ENCODE assay signal across 11 cellular contexts in genomic region chr12:47504775-47505446, GRCh38.
DNase-seq lines count a peak whose midpoint lies in the region; ATAC-seq and TF ChIP-seq lines count a peak whose summit lies in the region.
"Had no signal": no experiment of that assay in that cellular context is flagged by ENCODE, and none has a peak within 500 bp of the region (broad histone marks: within the 10 kb centered on the region; RNA-seq: fewer than 3 reads in every experiment).

No MANE protein-coding gene starts in this region.

- CTCF ChIA-PET in activated CD4-positive, alpha-beta T cell treated with anti-CD3 and anti-CD28 coated beads for 36 hours (lab: Charles Lee), result interaction anchor here (0.6 to 1.5 kb wide), 5 partner anchors 27 to 482 kb away, joined by 3 to 4 read pairs (median 3); no protein-coding TSS in a partner anchor

- peak; percentile 86 for ATAC-seq in activated CD4-positive, alpha-beta T cell treated with anti-CD3 and anti-CD28 coated beads for 36 hours
- ATAC-seq in SK-N-SH treated with all-trans-retinoic acid at 6 μM for 48 hours (peak; percentile 83), HG02759 (IDR thresholded peaks at IDR 0.05; ENCODE audit: unreplicated experiment) (no peak)
- ATAC-seq: right lobe of liver had no signal

- peaks cover 18% of the 10 kb centered on the region for H3K4me1 Mint-ChIP-seq in activated CD4-positive, alpha-beta T cell treated with anti-CD3 and anti-CD28 coated beads for 36 hours

- H3K4me3 Mint-ChIP-seq in activated CD4-positive, alpha-beta T cell treated with anti-CD3 and anti-CD28 coated beads for 36 hours, result no peak overlapping the region

- no peak overlapping the region for H3K27ac Mint-ChIP-seq in activated CD4-positive, alpha-beta T cell treated with anti-CD3 and anti-CD28 coated beads for 36 hours

- no peaks in the 10 kb centered on the region for H3K36me3 Mint-ChIP-seq in activated CD4-positive, alpha-beta T cell treated with anti-CD3 and anti-CD28 coated beads for 36 hours (ENCODE audit: low read depth)

- peaks cover 2% of the 10 kb centered on the region for H3K27me3 Mint-ChIP-seq in activated CD4-positive, alpha-beta T cell treated with anti-CD3 and anti-CD28 coated beads for 36 hours

- H3K9me3 Mint-ChIP-seq in activated CD4-positive, alpha-beta T cell treated with anti-CD3 and anti-CD28 coated beads for 36 hours (ENCODE audit: low read depth), result peaks cover 7% of the 10 kb centered on the region

- POLR2A ChIA-PET in activated CD4-positive, alpha-beta T cell treated with anti-CD3 and anti-CD28 coated beads for 36 hours (lab: Charles Lee), result interaction anchor here (0.7 to 1.5 kb wide), 3 partner anchors 149 to 203 kb away, joined by 3 to 4 read pairs (median 3); no protein-coding TSS in a partner anchor

- DNase-seq in activated CD4-positive, alpha-beta T cell treated with anti-CD3 and anti-CD28 coated beads for 36 hours, result peak; percentile 13
- no peak for DNase-seq in activated CD4-positive, alpha-beta T cell treated with anti-CD3 and anti-CD28 coated beads for 1 hour
- DNase-seq in fibroblast of peridontal ligament (ENCODE audit: extremely low read depth), result peak; percentile 66
- DNase-seq in stromal cell of bone marrow (ENCODE audit: low read depth), result peak; percentile 43
- no peak for DNase-seq in activated gamma-delta T cell (lab: John Stamatoyannopoulos, UW)
- DNase-seq in globus pallidus (ENCODE audit: low spot score), result no peak
- DNase-seq: NCI-H2171, right lobe of liver, thyroid gland had no signal

- intact Hi-C loops in activated CD4-positive, alpha-beta T cell treated with anti-CD3 and anti-CD28 coated beads for 36 hours (cut with DNase I, micrococcal nuclease), result no loop called here

TF ChIP-seq in SK-N-SH treated with all-trans-retinoic acid at 6 μM for 48 hours, 23 proteins besides CTCF, POLR2A, EP300 and RAD21:
- TF ChIP-seq ZC3H10 (CRISPR knock-in tag; IDR thresholded peaks at IDR 0.05) (no peak), CSDC2 (CRISPR knock-in tag; IDR thresholded peaks at IDR 0.05) (0 out of 2 replicates have a peak, but pooled peaks have one; percentile 38), ISL1 (CRISPR knock-in tag; IDR thresholded peaks at IDR 0.05) (peak; percentile 38; the same call in 1 of the 2 replicates)

Comparison
In these comparisons a context has a peak if more than half of its experiments do, and no peak if none do; other contexts are left out.
1. DNase-seq: peak in activated CD4-positive, alpha-beta T cell treated with anti-CD3 and anti-CD28 coated beads for 36 hours (single experiment), fibroblast of peridontal ligament (single experiment) and stromal cell of bone marrow (single experiment); none in activated CD4-positive, alpha-beta T cell treated with anti-CD3 and anti-CD28 coated beads for 1 hour (single experiment), activated gamma-delta T cell (single experiment) and globus pallidus (single experiment).